In the genomic region with DNA sequence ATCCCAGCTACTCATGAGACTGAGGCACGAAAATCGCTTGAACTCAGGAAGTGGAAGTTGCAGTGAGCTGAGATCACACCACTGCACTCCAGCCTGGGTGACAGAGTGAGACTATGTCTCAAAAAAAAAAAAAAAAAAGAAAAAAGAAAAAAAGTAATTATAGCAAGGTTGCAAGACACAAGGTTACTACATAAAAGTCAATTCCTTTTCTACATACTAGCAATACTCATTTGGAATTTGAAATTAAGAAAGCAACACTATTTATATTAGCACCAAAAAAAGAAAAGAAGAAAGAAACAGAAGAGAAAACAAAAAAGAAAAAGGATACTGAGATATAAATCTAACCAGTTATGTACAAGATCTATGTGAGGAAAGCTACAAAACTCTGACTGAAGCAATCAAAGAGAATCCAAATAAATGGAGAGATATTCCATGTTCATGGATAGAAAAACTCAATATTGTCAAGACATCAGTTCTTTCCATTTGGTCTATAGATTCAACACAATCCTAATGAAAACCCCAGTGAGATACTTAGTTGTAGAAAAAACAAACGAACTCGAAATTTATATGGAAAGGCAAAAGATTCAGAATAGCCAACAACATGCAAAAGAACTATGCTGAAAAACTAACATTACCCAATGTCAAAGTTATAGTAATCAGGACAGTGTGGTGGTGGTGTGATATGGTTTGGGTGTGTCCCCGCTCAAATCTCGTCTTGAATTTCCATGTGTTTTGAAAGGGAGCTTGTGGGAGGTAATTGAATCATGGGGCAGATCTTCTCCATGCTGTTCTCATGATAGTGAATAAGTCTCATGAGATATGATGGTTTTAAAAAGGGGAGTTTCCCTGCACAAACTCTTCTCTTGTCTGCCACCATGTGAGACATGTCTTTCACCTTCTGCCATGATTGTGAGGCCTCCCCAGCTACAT, we compare ENCODE assay signal across 25 cellular contexts.
"Had no signal": no experiment of that assay in that cellular context is flagged by ENCODE, and none has a peak within 500 bp of the region (broad histone marks: within the 10 kb centered on the region; RNA-seq: fewer than 3 reads in every experiment).

No MANE protein-coding gene starts in this region.

- H3K27ac Mint-ChIP-seq: activated CD8-positive, alpha-beta T cell treated with anti-CD3 and anti-CD28 coated beads, Interleukin-2, amount 10 ng/mL, durations not matched to agents 7 days and 5 days; activated naive CD8-positive, alpha-beta T cell; effector memory CD8-positive, alpha-beta T cell; naive thymus-derived CD8-positive, alpha-beta T cell; neural progenitor cell; stimulated activated effector memory CD8-positive, alpha-beta T cell treated with anti-CD3 and anti-CD28 coated beads, Interleukin-12 subunit alpha, Interleukin-12 subunit beta, amount 100 ng/mL, for 72 hours; stimulated activated naive CD8-positive, alpha-beta T cell treated with anti-CD3 and anti-CD28 coated beads, Interleukin-15, amount 100 ng/mL, for 72 hours had no signal

- H3K27me3 ChIP-seq: colonic mucosa had no signal

- ATAC-seq: activated CD8-positive, alpha-beta T cell treated with anti-CD3 and anti-CD28 coated beads, Interleukin-2, amount 10 ng/mL, durations not matched to agents 7 days and 5 days; effector memory CD8-positive, alpha-beta T cell; left lung; naive thymus-derived CD8-positive, alpha-beta T cell; sciatic nerve; stimulated activated effector memory CD8-positive, alpha-beta T cell treated with anti-CD3 and anti-CD28 coated beads, Interleukin-12 subunit alpha, Interleukin-12 subunit beta, amount 100 ng/mL, for 72 hours; stimulated activated naive CD8-positive, alpha-beta T cell treated with anti-CD3 and anti-CD28 coated beads, Interleukin-15, amount 100 ng/mL, for 72 hours had no signal

- H3K4me1 ChIP-seq: adrenal gland, colonic mucosa, esophagus muscularis mucosa, left lung, neural progenitor cell, transverse colon, uterus had no signal

- H3K4me3 Mint-ChIP-seq: activated CD8-positive, alpha-beta T cell treated with anti-CD3 and anti-CD28 coated beads, Interleukin-2, amount 10 ng/mL, durations not matched to agents 7 days and 5 days; effector memory CD8-positive, alpha-beta T cell; naive thymus-derived CD8-positive, alpha-beta T cell; stimulated activated effector memory CD8-positive, alpha-beta T cell treated with anti-CD3 and anti-CD28 coated beads, Interleukin-12 subunit alpha, Interleukin-12 subunit beta, amount 100 ng/mL, for 72 hours had no signal

- H3K9me3 Mint-ChIP-seq: effector memory CD8-positive, alpha-beta T cell; stimulated activated effector memory CD8-positive, alpha-beta T cell treated with anti-CD3 and anti-CD28 coated beads, Interleukin-12 subunit alpha, Interleukin-12 subunit beta, amount 100 ng/mL, for 72 hours had no signal

- DNase-seq: activated CD4-positive, alpha-beta T cell treated with anti-CD3 and anti-CD28 coated beads for 1 hour; activated CD4-positive, alpha-beta T cell treated with anti-CD3 and anti-CD28 coated beads, Interleukin-2, amount 50 U/mL, for 1 hour; activated CD8-positive, alpha-beta T cell treated with anti-CD3 and anti-CD28 coated beads, Interleukin-2, amount 10 ng/mL, durations not matched to agents 7 days and 5 days; adrenal gland; colonic mucosa; dorsolateral prefrontal cortex; effector memory CD8-positive, alpha-beta T cell; hippocampal formation; kidney glomerular epithelial cell; left lung; naive thymus-derived CD8-positive, alpha-beta T cell; small intestine; stimulated activated CD4-positive, alpha-beta T cell treated with anti-CD3 and anti-CD28 coated beads, Interleukin-2, amount 100 ng/mL, for 24 hours; stimulated activated naive CD8-positive, alpha-beta T cell treated with anti-CD3 and anti-CD28 coated beads, Interleukin-15, amount 100 ng/mL, for 72 hours; transverse colon; uterus; WERI-Rb-1 had no signal

- H3K9me3 ChIP-seq: adrenal gland, colonic mucosa, esophagus muscularis mucosa, transverse colon, uterus had no signal

- H3K36me3 ChIP-seq: adrenal gland, colonic mucosa, esophagus muscularis mucosa, left lung, neural progenitor cell, transverse colon, uterus, WERI-Rb-1 had no signal

- H3K36me3 Mint-ChIP-seq: neural progenitor cell; stimulated activated effector memory CD8-positive, alpha-beta T cell treated with anti-CD3 and anti-CD28 coated beads, Interleukin-12 subunit alpha, Interleukin-12 subunit beta, amount 100 ng/mL, for 72 hours had no signal

- FAIRE-seq: bronchial epithelial cell, frontal cortex, small intestine had no signal

- H3K4me1 Mint-ChIP-seq: stimulated activated effector memory CD8-positive, alpha-beta T cell treated with anti-CD3 and anti-CD28 coated beads, Interleukin-12 subunit alpha, Interleukin-12 subunit beta, amount 100 ng/mL, for 72 hours; stimulated activated naive CD8-positive, alpha-beta T cell treated with anti-CD3 and anti-CD28 coated beads, Interleukin-15, amount 100 ng/mL, for 72 hours had no signal

- H3K4me3 ChIP-seq: adrenal gland, colonic mucosa, esophagus muscularis mucosa, left lung, lung, transverse colon, uterus had no signal

- H3K27ac ChIP-seq: adrenal gland, colonic mucosa, esophagus muscularis mucosa, left lung, neural progenitor cell, transverse colon, uterus, WERI-Rb-1 had no signal
